1 cellular context compared by ENCODE assay signal in the genomic region with DNA sequence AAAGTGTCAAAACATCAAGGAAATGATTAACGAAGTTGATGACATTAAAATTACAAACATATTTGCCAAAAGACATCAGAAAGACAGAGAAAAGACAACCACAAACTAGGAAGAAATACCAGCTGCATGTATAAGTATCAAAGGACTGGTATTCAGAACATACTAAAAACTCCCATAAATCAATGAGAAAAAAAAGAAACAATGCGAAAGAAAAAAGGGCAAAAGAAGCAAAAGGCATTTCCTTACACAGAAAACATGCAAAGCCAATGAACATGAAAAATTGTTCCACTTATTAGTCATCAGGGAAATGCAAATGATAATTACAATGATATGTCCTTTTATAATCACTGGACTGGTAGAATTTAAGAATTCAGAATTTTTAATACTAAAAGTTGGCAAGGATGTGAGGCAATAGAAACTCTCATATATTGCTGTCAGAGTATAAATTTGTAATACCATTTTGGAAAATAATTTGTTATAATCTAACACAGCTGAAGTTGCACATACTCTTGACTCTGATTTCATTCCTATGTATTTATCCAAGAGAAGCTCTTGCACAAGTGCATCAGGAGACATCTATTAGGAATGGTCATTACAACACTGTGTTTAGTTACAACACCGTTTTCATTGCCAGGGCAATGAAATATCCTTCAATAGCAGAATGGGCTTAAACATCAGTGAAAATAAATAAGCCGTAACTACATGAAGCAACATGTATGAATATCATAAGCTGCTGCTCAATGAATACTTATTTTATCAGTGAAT.
TF ChIP-seq lines count a peak whose summit lies in the region.

No MANE protein-coding gene starts in this region.

TF ChIP-seq in IMR-90, 13 proteins besides CTCF, POLR2A, EP300 and RAD21 (continued from another document):
- TF ChIP-seq, protein P1, sequence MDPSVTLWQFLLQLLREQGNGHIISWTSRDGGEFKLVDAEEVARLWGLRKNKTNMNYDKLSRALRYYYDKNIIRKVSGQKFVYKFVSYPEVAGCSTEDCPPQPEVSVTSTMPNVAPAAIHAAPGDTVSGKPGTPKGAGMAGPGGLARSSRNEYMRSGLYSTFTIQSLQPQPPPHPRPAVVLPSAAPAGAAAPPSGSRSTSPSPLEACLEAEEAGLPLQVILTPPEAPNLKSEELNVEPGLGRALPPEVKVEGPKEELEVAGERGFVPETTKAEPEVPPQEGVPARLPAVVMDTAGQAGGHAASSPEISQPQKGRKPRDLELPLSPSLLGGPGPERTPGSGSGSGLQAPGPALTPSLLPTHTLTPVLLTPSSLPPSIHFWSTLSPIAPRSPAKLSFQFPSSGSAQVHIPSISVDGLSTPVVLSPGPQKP (IDR thresholded peaks at IDR 0.05; ENCODE audit: borderline replicate concordance, low read depth, low read length) = no peak
TF ChIP-seq in IMR-90: peak in this region for 4.
